ENCODE assay signal across 1 cellular context in the genomic region with DNA sequence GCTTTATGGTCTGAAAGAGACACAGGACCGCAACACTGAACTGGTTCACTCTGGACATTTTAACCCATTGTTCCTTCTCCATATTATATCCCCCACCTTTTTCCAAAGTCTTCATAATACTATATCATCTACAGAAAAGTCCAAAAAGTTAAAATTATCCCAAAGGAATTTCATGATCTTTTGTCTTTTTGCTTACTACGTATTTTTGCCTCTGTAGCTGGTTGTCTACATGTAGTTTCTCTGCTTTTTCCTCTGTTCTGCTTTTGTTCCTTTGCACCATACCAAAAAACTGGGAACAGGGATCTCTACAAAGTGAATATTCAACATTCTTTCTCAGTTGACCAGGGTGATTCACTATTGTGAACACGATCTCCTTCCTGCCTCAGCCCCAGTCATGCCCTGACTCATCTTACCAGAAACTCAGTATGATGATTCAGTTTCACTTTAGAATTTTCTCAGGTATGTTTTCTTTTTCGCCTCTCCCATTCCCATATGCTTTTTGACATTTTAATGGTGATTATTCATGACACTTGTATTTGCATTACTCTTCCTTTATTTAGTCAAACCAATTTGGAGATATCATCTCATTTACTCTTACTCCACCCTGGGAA.
TF ChIP-seq lines count a peak whose summit lies in the region.

No MANE protein-coding gene starts in this region.

TF ChIP-seq in GM12878, 131 proteins besides CTCF, POLR2A, EP300 and RAD21:
- TF ChIP-seq MEF2B (IDR thresholded peaks at IDR 0.05; ENCODE audit: partially characterized antibody, poor library complexity, severe bottlenecking) (no peak), JUNB (IDR thresholded peaks at IDR 0.05) (peak; percentile 11; the same call in 1 of the 2 replicates), SMC3 (IDR thresholded peaks at IDR 0.05; ENCODE audit: borderline replicate concordance, low read length) (no peak), CHD1 (IDR thresholded peaks at IDR 0.05; ENCODE audit: low read depth, low read length) (no peak), KAT2A (conservative IDR thresholded peaks at IDR 0.05; ENCODE audit: control insufficient read depth, low read depth, low read length) (no peak)
- TF ChIP-seq, protein P1, sequence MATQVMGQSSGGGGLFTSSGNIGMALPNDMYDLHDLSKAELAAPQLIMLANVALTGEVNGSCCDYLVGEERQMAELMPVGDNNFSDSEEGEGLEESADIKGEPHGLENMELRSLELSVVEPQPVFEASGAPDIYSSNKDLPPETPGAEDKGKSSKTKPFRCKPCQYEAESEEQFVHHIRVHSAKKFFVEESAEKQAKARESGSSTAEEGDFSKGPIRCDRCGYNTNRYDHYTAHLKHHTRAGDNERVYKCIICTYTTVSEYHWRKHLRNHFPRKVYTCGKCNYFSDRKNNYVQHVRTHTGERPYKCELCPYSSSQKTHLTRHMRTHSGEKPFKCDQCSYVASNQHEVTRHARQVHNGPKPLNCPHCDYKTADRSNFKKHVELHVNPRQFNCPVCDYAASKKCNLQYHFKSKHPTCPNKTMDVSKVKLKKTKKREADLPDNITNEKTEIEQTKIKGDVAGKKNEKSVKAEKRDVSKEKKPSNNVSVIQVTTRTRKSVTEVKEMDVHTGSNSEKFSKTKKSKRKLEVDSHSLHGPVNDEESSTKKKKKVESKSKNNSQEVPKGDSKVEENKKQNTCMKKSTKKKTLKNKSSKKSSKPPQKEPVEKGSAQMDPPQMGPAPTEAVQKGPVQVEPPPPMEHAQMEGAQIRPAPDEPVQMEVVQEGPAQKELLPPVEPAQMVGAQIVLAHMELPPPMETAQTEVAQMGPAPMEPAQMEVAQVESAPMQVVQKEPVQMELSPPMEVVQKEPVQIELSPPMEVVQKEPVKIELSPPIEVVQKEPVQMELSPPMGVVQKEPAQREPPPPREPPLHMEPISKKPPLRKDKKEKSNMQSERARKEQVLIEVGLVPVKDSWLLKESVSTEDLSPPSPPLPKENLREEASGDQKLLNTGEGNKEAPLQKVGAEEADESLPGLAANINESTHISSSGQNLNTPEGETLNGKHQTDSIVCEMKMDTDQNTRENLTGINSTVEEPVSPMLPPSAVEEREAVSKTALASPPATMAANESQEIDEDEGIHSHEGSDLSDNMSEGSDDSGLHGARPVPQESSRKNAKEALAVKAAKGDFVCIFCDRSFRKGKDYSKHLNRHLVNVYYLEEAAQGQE (IDR thresholded peaks at IDR 0.05; ENCODE audit: low read depth, low read length), result no peak
